In genomic region chr1:113215015-113215414, GRCh38 we compare ENCODE assay signal across 24 cellular contexts.
"Had no signal": no experiment of that assay in that cellular context is flagged by ENCODE, and none has a peak within 500 bp of the region (broad histone marks: within the 10 kb centered on the region; RNA-seq: fewer than 3 reads in every experiment).

No MANE protein-coding gene starts in this region.

- H3K27ac Mint-ChIP-seq: naive thymus-derived CD4-positive, alpha-beta T cell; natural killer cell treated with Interleukin-12 subunit alpha and Interleukin-12 subunit beta and Interleukin-15 and Interleukin-18, amount 100 ng/mL, for 72 hours; progenitor cell of endocrine pancreas; stimulated activated naive B cell treated with anti-CD40 and anti-IgM and Interleukin-4, amounts not matched to agents 10 μg/mL and 1 μg/mL and 100 μg/mL, for 72 hours had no signal

- H3K4me3 ChIP-seq: left ventricle myocardium inferior, lung, mucosa of descending colon, ovary, right atrium auricular region, right lobe of liver, smooth muscle cell, stomach, testis, thyroid gland, transverse colon, upper lobe of left lung, vagina had no signal

- H3K4me1 Mint-ChIP-seq: stimulated activated naive B cell treated with anti-CD40 and anti-IgM and Interleukin-4, amounts not matched to agents 10 μg/mL and 1 μg/mL and 100 μg/mL, for 72 hours had no signal

- H3K27ac ChIP-seq: left ventricle myocardium inferior, ovary, right atrium auricular region, right lobe of liver, stomach, testis, thyroid gland, transverse colon, upper lobe of left lung, vagina had no signal

- H3K27me3 ChIP-seq: ovary, right atrium auricular region, right lobe of liver, stomach, testis, thyroid gland, transverse colon, upper lobe of left lung, vagina had no signal

- H3K9me3 ChIP-seq: ovary, right atrium auricular region, right lobe of liver, testis, thyroid gland, transverse colon, vagina had no signal

- H3K4me3 Mint-ChIP-seq: naive thymus-derived CD4-positive, alpha-beta T cell; natural killer cell treated with Interleukin-12 subunit alpha and Interleukin-12 subunit beta and Interleukin-15 and Interleukin-18, amount 100 ng/mL, for 72 hours; stimulated activated naive B cell treated with anti-CD40 and anti-IgM and Interleukin-4, amounts not matched to agents 10 μg/mL and 1 μg/mL and 100 μg/mL, for 72 hours had no signal

- H3K36me3 Mint-ChIP-seq: natural killer cell treated with Interleukin-12 subunit alpha and Interleukin-12 subunit beta and Interleukin-15 and Interleukin-18, amount 100 ng/mL, for 72 hours; stimulated activated naive B cell treated with anti-CD40 and anti-IgM and Interleukin-4, amounts not matched to agents 10 μg/mL and 1 μg/mL and 100 μg/mL, for 72 hours had no signal

- ATAC-seq: mucosa of descending colon; naive thymus-derived CD4-positive, alpha-beta T cell; natural killer cell treated with Interleukin-12 subunit alpha and Interleukin-12 subunit beta and Interleukin-15 and Interleukin-18, amount 100 ng/mL, for 72 hours; right lobe of liver; stimulated activated naive B cell treated with anti-CD40 and anti-IgM and Interleukin-4, amounts not matched to agents 10 μg/mL and 1 μg/mL and 100 μg/mL, for 72 hours; stimulated activated naive CD8-positive, alpha-beta T cell treated with anti-CD3 and anti-CD28 coated beads, Interleukin-15, Interleukin-2, amounts not matched to agents 100 U/mL and 50 U/mL, for 24 hours had no signal

- H3K4me1 ChIP-seq: left ventricle myocardium inferior, right atrium auricular region, vagina had no signal

- DNase-seq: islet precursor cell; left ventricle myocardium inferior; midbrain; mucosa of descending colon; naive thymus-derived CD4-positive, alpha-beta T cell; ovary; right lobe of liver; stimulated activated CD4-positive, alpha-beta T cell treated with anti-CD3 and anti-CD28 coated beads, Interleukin-1b, Interleukin-23, amount 100 ng/mL, for 48 hours; stimulated activated CD4-positive, alpha-beta T cell treated with anti-CD3 and anti-CD28 coated beads, Interleukin-2, amount 100 ng/mL, for 48 hours; stimulated activated CD4-positive, alpha-beta T cell treated with anti-CD3 and anti-CD28 coated beads, Interleukin-4, amount 100 ng/mL, for 4 hours; stimulated activated CD8-positive, alpha-beta memory T cell treated with anti-CD3 and anti-CD28 coated beads, Interleukin-4, amount 100 ng/mL, for 48 hours; stimulated activated naive B cell treated with anti-CD40 and anti-IgM and Interleukin-4, amounts not matched to agents 10 μg/mL and 1 μg/mL and 100 μg/mL, for 72 hours; stimulated activated naive CD8-positive, alpha-beta T cell treated with anti-CD3 and anti-CD28 coated beads, Interleukin-15, Interleukin-2, amounts not matched to agents 100 U/mL and 50 U/mL, for 24 hours; stomach; testis; thyroid gland; transverse colon; upper lobe of left lung had no signal

- H3K4me2 ChIP-seq: smooth muscle cell had no signal

- H3K36me3 ChIP-seq: left ventricle myocardium inferior, ovary, right atrium auricular region, right lobe of liver, stomach, thyroid gland, transverse colon, upper lobe of left lung, vagina had no signal

- H3K27me3 Mint-ChIP-seq: progenitor cell of endocrine pancreas had no signal
